In the genomic region with DNA sequence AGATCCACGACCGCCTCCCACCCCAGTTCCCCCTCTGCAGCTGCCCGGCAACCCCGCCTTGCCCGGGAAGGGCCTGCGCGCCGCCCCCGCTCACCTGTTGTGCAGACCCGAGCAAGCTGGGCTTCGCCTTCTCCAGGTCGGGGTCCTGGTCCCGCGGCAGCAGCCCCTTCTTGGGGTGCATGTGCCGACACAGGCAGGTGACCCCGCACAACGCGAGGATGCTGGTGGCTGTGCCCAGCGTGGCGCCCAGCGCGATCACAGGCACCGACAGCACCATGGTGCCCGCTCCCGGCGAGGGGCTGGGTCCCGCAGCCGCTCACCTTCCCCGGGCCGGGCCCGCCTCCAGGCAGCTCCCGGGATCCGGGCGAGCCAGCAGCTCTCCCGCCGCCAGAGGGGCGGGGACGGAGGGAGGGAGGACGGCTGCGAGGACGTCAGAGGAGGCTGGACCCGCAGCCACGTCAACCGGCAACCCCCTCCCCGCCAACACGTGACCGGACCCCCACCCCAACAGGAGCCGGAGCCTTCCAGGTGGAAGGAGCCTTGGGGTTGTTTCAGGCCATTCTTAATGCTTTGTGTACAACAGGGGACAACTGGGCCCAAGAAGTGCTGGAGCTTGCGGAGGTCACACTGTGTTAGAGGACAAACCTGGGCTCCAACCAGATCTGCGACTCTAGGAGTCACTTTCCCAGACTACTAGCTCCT, we compare ENCODE assay signal across 10 cellular contexts. TPM values are rescaled to one million over a fixed set of nuclear protein-coding genes. Genes with fewer than 3 reads are reported as not detected.
DNase-seq lines count a peak whose midpoint lies in the region; ATAC-seq and TF ChIP-seq lines count a peak whose summit lies in the region.
"Had no signal": no experiment of that assay in that cellular context is flagged by ENCODE, and none has a peak within 500 bp of the region (broad histone marks: within the 10 kb centered on the region; RNA-seq: fewer than 3 reads in every experiment).

Gene SYT13 (minus strand): TSS at position 411 of the 702 bp plus-strand sequence. CDS start 134 bp downstream, at position 277.

- H3K9me3 ChIP-seq in right cardiac atrium (ENCODE audit: control insufficient read depth, low read length) (peaks cover 4% of the 10 kb centered on the region), psoas muscle (no peaks in the 10 kb centered on the region)

- H3K4me3 ChIP-seq in right cardiac atrium (ENCODE audit: low read length) (peak within 1 kb of the TSS; percentile 6), psoas muscle (peak within 1 kb of the TSS; percentile 4)

- peaks cover 2% of the 10 kb centered on the region for H3K27me3 ChIP-seq in right cardiac atrium (ENCODE audit: control insufficient read depth, insufficient read depth)
- H3K27me3 ChIP-seq in psoas muscle (ENCODE audit: insufficient read depth in 3 of 3, low read length in 2 of 3): peaks cover 0 to 73% (median 18%) of the 10 kb centered on the region in 3 donors

- ATAC-seq in right cardiac atrium (peak; percentile 88 to 90), psoas muscle (peak in 1 of 4 donors; percentile 33), GM19035 (IDR thresholded peaks at IDR 0.05; ENCODE audit: unreplicated experiment) (no peak), HG02759 (IDR thresholded peaks at IDR 0.05; ENCODE audit: unreplicated experiment) (no peak), GM21619 (IDR thresholded peaks at IDR 0.05; ENCODE audit: unreplicated experiment) (no peak)
- ATAC-seq: stimulated activated naive CD8-positive, alpha-beta T cell treated with anti-CD3 and anti-CD28 coated beads, Interleukin-15, amount 100 ng/mL, for 72 hours had no signal

- H3K4me1 ChIP-seq in right cardiac atrium (ENCODE audit: control insufficient read depth, insufficient read depth, low read length) (no peaks in the 10 kb centered on the region), psoas muscle (no peaks in the 10 kb centered on the region)

- H3K27ac ChIP-seq in right cardiac atrium (ENCODE audit: low read length) (no peak within 1 kb of the TSS), psoas muscle (no peak within 1 kb of the TSS)

- H3K36me3 ChIP-seq in psoas muscle (ENCODE audit: insufficient read depth in 1 of 2, low read depth in 1 of 2): no peaks in the 10 kb centered on the region

- intact Hi-C loops in right cardiac atrium (cut with DNase I): loop anchor here in 1 of 4 donors (10.0 kb wide), 1 partner anchor 351 kb away; no protein-coding TSS in a partner anchor
- intact Hi-C loops in psoas muscle (cut with DNase I): no loop called here

- DNase-seq in HK-2 (ENCODE audit: unreplicated experiment): peak; percentile 25
- peak; percentile 71 to 86 for DNase-seq in SHP77 (lab: John Stamatoyannopoulos, UW)
- peak; percentile 32 to 79 (median 72) for DNase-seq in right cardiac atrium
- no peak for DNase-seq in psoas muscle
- no peak for DNase-seq in NCI-H524 treated with DMSO at 0.1 percent for 48 hours (lab: John Stamatoyannopoulos, UW)
- DNase-seq: activated naive CD8-positive, alpha-beta T cell treated with anti-CD3 and anti-CD28 coated beads, Interleukin-2, amount 10 ng/mL, durations not matched to agents 7 days and 5 days; stimulated activated naive CD8-positive, alpha-beta T cell treated with anti-CD3 and anti-CD28 coated beads, Interleukin-15, amount 100 ng/mL, for 72 hours had no signal

- TF ChIP-seq CTCF in psoas muscle (IDR thresholded peaks at IDR 0.05): no peak

- 3% methylated on average over 50 of the region's 50 CpGs for WGBS in right cardiac atrium
- 1 to 3% (median 2%) methylated on average over 32 to 50 of the region's 50 CpGs for WGBS in psoas muscle, 3 donors

RNA-seq across cellular contexts. Expression of gene SYT13, which starts in this region (rescaled TPM):
- 10 to 100 TPM; 15.3 to 28.5 (median 23.6) TPM for total RNA-seq in right cardiac atrium
- 12.8 TPM for polyA plus RNA-seq in right cardiac atrium
- total RNA-seq in psoas muscle: under 1 TPM in 3 of 4 donors, not detected in 1; 0.05 to 0.22 (median 0.11) TPM
- under 1 TPM; 0.05 to 0.10 (median 0.05) TPM for polyA plus RNA-seq in psoas muscle
- total RNA-seq: activated naive CD8-positive, alpha-beta T cell treated with anti-CD3 and anti-CD28 coated beads, Interleukin-2, amount 10 ng/mL, durations not matched to agents 7 days and 5 days had no signal

Comparison
In these comparisons a context has a peak if more than half of its experiments do, and no peak if none do; other contexts are left out.
1. RNA of gene SYT13 (total RNA-seq): 15.3 to 28.5 TPM in right cardiac atrium; 0.05 to 0.22 TPM in psoas muscle; every median in the first group is over 10 times any median in the second.
2. RNA of gene SYT13 (polyA plus RNA-seq): 12.8 TPM in right cardiac atrium (single experiment); 0.05 to 0.10 TPM in psoas muscle; every median in the first group is over 10 times any median in the second.
3. DNase-seq: peak in HK-2 (single experiment), SHP77 (2 of 2) and right cardiac atrium (3 of 3); none in psoas muscle (0 of 2) and NCI-H524 treated with DMSO at 0.1 percent for 48 hours (single experiment).
4. ATAC-seq: peak in right cardiac atrium (2 of 2); none in GM19035 (single experiment), HG02759 (single experiment) and GM21619 (single experiment).